In genomic region chr1:3174487-3175247, GRCh38 we compare ENCODE assay signal across 10 cellular contexts.
DNase-seq lines count a peak whose midpoint lies in the region; ATAC-seq, FAIRE-seq and TF ChIP-seq lines count a peak whose summit lies in the region.
"Had no signal": no experiment of that assay in that cellular context is flagged by ENCODE, and none has a peak within 500 bp of the region (broad histone marks: within the 10 kb centered on the region; RNA-seq: fewer than 3 reads in every experiment).

No MANE protein-coding gene starts in this region.

- DNase-seq in MG63 (peak; percentile 80), choroid plexus epithelial cell (ENCODE audit: low read depth) (peak; percentile 50), left colon (peak in 1 of 2 donors; percentile 50), RCC 7860 (ENCODE audit: low spot score) (no peak), NCI-H2107 treated with DMSO at 0.1 percent for 48 hours (lab: John Stamatoyannopoulos, UW; ENCODE audit: unreplicated experiment) (no peak), NCI-H1694 treated with DMSO at 0.1 percent for 48 hours (lab: John Stamatoyannopoulos, UW) (no peak)
- no peak for DNase-seq in stimulated activated naive CD4-positive, alpha-beta T cell treated with Interleukin-2 at 50 U/mL for 16 hours (lab: John Stamatoyannopoulos, UW)
- DNase-seq: activated CD4-positive, alpha-beta T cell treated with anti-CD3 and anti-CD28 coated beads for 1 hour; activated naive CD4-positive, alpha-beta T cell treated with Interleukin-2 at 50 U/mL for 16 hours had no signal

- peak; percentile 55 for ATAC-seq in left colon

- H3K4me3 ChIP-seq in MG63 (no peak overlapping the region), choroid plexus epithelial cell (ENCODE audit: low read depth, low read length) (no peak overlapping the region), subcutaneous abdominal adipose tissue (ENCODE audit: low read depth in 1 of 5, low read length in 5 of 5) (peak overlapping the region in 4 of 5 donors; percentile 19 to 40 (median 26))

- no peak overlapping the region for H3K27ac ChIP-seq in subcutaneous abdominal adipose tissue (ENCODE audit: low read depth, low read length)

- H3K27me3 ChIP-seq in MG63: no peaks in the 10 kb centered on the region
- H3K27me3 ChIP-seq in subcutaneous abdominal adipose tissue (ENCODE audit: control insufficient read depth in 5 of 5, insufficient read depth in 4 of 5, low read length in 5 of 5): peaks cover 0 to 7% (median 5%) of the 10 kb centered on the region in 5 donors

- TF ChIP-seq CTCF in choroid plexus epithelial cell (conservative IDR thresholded peaks at IDR 0.05; ENCODE audit: low read depth, low read length): no peak

- H3K36me3 ChIP-seq in MG63 (no peaks in the 10 kb centered on the region), subcutaneous abdominal adipose tissue (ENCODE audit: control insufficient read depth in 5 of 5, insufficient read depth in 5 of 5, low read length in 5 of 5) (no peaks in the 10 kb centered on the region)

- H3K9me3 ChIP-seq in MG63 (no peaks in the 10 kb centered on the region), subcutaneous abdominal adipose tissue (ENCODE audit: control insufficient read depth in 5 of 5, low read length in 5 of 5) (no peaks in the 10 kb centered on the region)

- intact Hi-C loops in left colon (cut with DNase I, micrococcal nuclease): no loop called here

- H3K9ac ChIP-seq in subcutaneous abdominal adipose tissue (ENCODE audit: low read length in 5 of 5): peak overlapping the region in 1 of 5 donors; percentile 69

- FAIRE-seq in RCC 7860 (lab: Jason Lieb, UNC): no peak

- peaks cover 3 to 50% (median 41%) of the 10 kb centered on the region in 5 donors for H3K4me1 ChIP-seq in subcutaneous abdominal adipose tissue (ENCODE audit: control insufficient read depth in 5 of 5, insufficient read depth in 5 of 5, low read length in 5 of 5)

Comparison
In these comparisons a context has a peak if more than half of its experiments do, and no peak if none do; other contexts are left out.
1. DNase-seq: peak in MG63 (single experiment) and choroid plexus epithelial cell (single experiment); none in RCC 7860 (single experiment), NCI-H2107 treated with DMSO at 0.1 percent for 48 hours (single experiment), stimulated activated naive CD4-positive, alpha-beta T cell treated with Interleukin-2 at 50 U/mL for 16 hours (single experiment) and NCI-H1694 treated with DMSO at 0.1 percent for 48 hours (single experiment).
2. H3K4me3 ChIP-seq: peak in subcutaneous abdominal adipose tissue (4 of 5); none in MG63 (single experiment) and choroid plexus epithelial cell (single experiment).